Comparison of ENCODE assay signal across 23 cellular contexts in the genomic region with DNA sequence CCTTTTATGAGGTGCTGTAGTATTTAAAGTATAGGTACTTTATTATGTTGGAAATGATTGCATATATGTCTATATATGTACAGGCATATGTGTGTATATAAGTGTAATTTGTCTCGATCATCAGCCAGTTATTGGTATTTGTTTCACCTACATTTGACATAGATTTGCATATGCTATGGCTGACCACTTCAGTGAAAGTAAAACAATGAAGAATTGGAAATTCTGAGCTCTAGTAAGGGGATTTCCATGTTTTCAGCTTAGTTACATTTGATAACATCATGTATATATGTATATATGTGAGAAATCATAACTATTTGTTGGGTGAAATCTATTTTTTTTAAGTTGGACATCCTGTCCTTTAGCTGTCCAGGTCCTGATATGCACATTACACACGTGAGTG.
DNase-seq lines count a peak whose midpoint lies in the region; ATAC-seq and FAIRE-seq lines count a peak whose summit lies in the region.
"Had no signal": no experiment of that assay in that cellular context is flagged by ENCODE, and none has a peak within 500 bp of the region (broad histone marks: within the 10 kb centered on the region; RNA-seq: fewer than 3 reads in every experiment).

No MANE protein-coding gene starts in this region.

- no peaks in the 10 kb centered on the region for H3K36me3 ChIP-seq in mesenchymal stem cell (ENCODE audit: control insufficient read depth in 1 of 2, insufficient read depth in 2 of 2, low read depth in 1 of 2, low read length in 2 of 2)
- H3K36me3 ChIP-seq: BE2C; BLaER1 treated with 17β-estradiol and CSF1 and Interleukin-3, amounts not matched to agents 10 nM and 100 nM had no signal

- peaks cover 15% of the 10 kb centered on the region for H3K9me3 ChIP-seq in mesenchymal stem cell (ENCODE audit: control insufficient read depth, low read length)
- H3K9me3 ChIP-seq: A549; BE2C; BLaER1 treated with 17β-estradiol and CSF1 and Interleukin-3, amounts not matched to agents 10 nM and 100 nM had no signal

- ATAC-seq in GM18502 (IDR thresholded peaks at IDR 0.05; ENCODE audit: poor library complexity, unreplicated experiment) (peak; percentile 48), GM18870 (IDR thresholded peaks at IDR 0.05; ENCODE audit: unreplicated experiment) (peak; percentile 49), HG02852 (IDR thresholded peaks at IDR 0.05; ENCODE audit: unreplicated experiment) (peak; percentile 71)
- ATAC-seq: A549 had no signal

- H3K4me3 ChIP-seq in mesenchymal stem cell (ENCODE audit: insufficient read depth in 1 of 2, low read depth in 1 of 2, low read length in 2 of 2), result no peak overlapping the region
- H3K4me3 ChIP-seq: A549; BLaER1 treated with 17β-estradiol and CSF1 and Interleukin-3, amounts not matched to agents 10 nM and 100 nM; GM23248 had no signal

- no peaks in the 10 kb centered on the region for H3K79me1 ChIP-seq in mesenchymal stem cell (replicated peaks; ENCODE audit: low read length, poor library complexity, severe bottlenecking)

- H3K4me1 ChIP-seq in mesenchymal stem cell (ENCODE audit: control insufficient read depth, insufficient read depth, low read depth, low read length), result no peaks in the 10 kb centered on the region
- H3K4me1 ChIP-seq: A549; BE2C; BLaER1 treated with 17β-estradiol and CSF1 and Interleukin-3, amounts not matched to agents 10 nM and 100 nM had no signal

- DNase-seq in mesenchymal stem cell (no peak), iPS-NIHi11 (ENCODE audit: low spot score) (no peak), GM19239 (ENCODE audit: insufficient read length, low spot score) (no peak), DMS53 treated with DMSO at 0.1 percent for 48 hours (lab: John Stamatoyannopoulos, UW; ENCODE audit: unreplicated experiment) (no peak)
- DNase-seq: 8988T; ACHN; AML-193; BE2C; CD4-positive, alpha-beta T cell; CD8-positive, alpha-beta memory T cell; DMS 273 treated with DMSO at 0.1 percent for 48 hours; DMS79 treated with DMSO at 0.1 percent for 48 hours; GF-D8; GM23248; H7; HCEC 1CT had no signal

- H3K27me3 ChIP-seq in mesenchymal stem cell (ENCODE audit: control insufficient read depth in 1 of 2, insufficient read depth in 1 of 2, low read length in 2 of 2), result no peaks in the 10 kb centered on the region
- H3K27me3 ChIP-seq: BE2C; BLaER1 treated with 17β-estradiol and CSF1 and Interleukin-3, amounts not matched to agents 10 nM and 100 nM had no signal

- H3K14ac ChIP-seq in mesenchymal stem cell (ENCODE audit: low read length in 2 of 2), result no peak overlapping the region

- H2BK120ac ChIP-seq in mesenchymal stem cell (ENCODE audit: low read depth, low read length), result no peak overlapping the region

- H4K91ac ChIP-seq in mesenchymal stem cell (ENCODE audit: low read length), result no peak overlapping the region

- H2BK5ac ChIP-seq in mesenchymal stem cell (ENCODE audit: low read depth, low read length, poor library complexity, severe bottlenecking), result no peak overlapping the region

- H2BK12ac ChIP-seq in mesenchymal stem cell (ENCODE audit: low read length in 2 of 2), result no peak overlapping the region

- H3K4me2 ChIP-seq in mesenchymal stem cell (ENCODE audit: low read length, poor library complexity, severe bottlenecking), result no peak overlapping the region
- H3K4me2 ChIP-seq: A549; BLaER1 treated with 17β-estradiol and CSF1 and Interleukin-3, amounts not matched to agents 10 nM and 100 nM had no signal

- no peak overlapping the region for H2BK15ac ChIP-seq in mesenchymal stem cell (ENCODE audit: low read depth, poor library complexity, severe bottlenecking)

- H3K4ac ChIP-seq in mesenchymal stem cell (ENCODE audit: low read depth in 1 of 2, low read length in 2 of 2), result no peak overlapping the region

- no peak overlapping the region for H2AK5ac ChIP-seq in mesenchymal stem cell (ENCODE audit: low read length, severe bottlenecking)

- WGBS in mesenchymal stem cell, result 97% methylated on average over 2 of the region's 2 CpGs

- H2AFZ ChIP-seq in mesenchymal stem cell (ENCODE audit: low read depth, low read length), result peak overlapping the region; percentile 39
- H2AFZ ChIP-seq: GM23248 had no signal

- H3K9ac ChIP-seq in mesenchymal stem cell (ENCODE audit: low read length), result no peak overlapping the region
- H3K9ac ChIP-seq: BLaER1 treated with 17β-estradiol and CSF1 and Interleukin-3, amounts not matched to agents 10 nM and 100 nM; GM23248 had no signal

- H3K18ac ChIP-seq in mesenchymal stem cell (ENCODE audit: low read depth in 1 of 2, low read length in 2 of 2), result no peak overlapping the region

- H4K8ac ChIP-seq in mesenchymal stem cell (ENCODE audit: low read length), result no peak overlapping the region

- no peak overlapping the region for H3K23ac ChIP-seq in mesenchymal stem cell (ENCODE audit: low read length in 2 of 2)

- FAIRE-seq in GM19239 (lab: Jason Lieb, UNC), result no peak
- FAIRE-seq: A549, D721Med, H1 had no signal

- no peak overlapping the region for H3K27ac ChIP-seq in mesenchymal stem cell (ENCODE audit: low read length, poor library complexity, severe bottlenecking)
- H3K27ac ChIP-seq: A549; BLaER1 treated with 17β-estradiol and CSF1 and Interleukin-3, amounts not matched to agents 10 nM and 100 nM; GM23248 had no signal
